11 cellular contexts compared by ENCODE assay signal in genomic region chr3:48826451-48826850, GRCh38. TPM values are rescaled to one million over a fixed set of nuclear protein-coding genes. Genes with fewer than 3 reads are reported as not detected.
A peak's percentile ranks its signal among the peaks of the same experiment; 100 is the strongest.
DNase-seq lines count a peak whose midpoint lies in the region; ATAC-seq and TF ChIP-seq lines count a peak whose summit lies in the region.
"Had no signal": no experiment of that assay in that cellular context is flagged by ENCODE, and none has a peak within 500 bp of the region (broad histone marks: within the 10 kb centered on the region; RNA-seq: fewer than 3 reads in every experiment).

No MANE protein-coding gene starts in this region.

- BruUV-seq in Calu3 (replicated peaks; lab: Mats Ljungman, UMichigan) = no TSS peak

- H3K36me3 ChIP-seq in GM23248 (ENCODE audit: low read depth) = no peaks in the 10 kb centered on the region

- no peaks in the 10 kb centered on the region for H3K9me2 ChIP-seq in GM23248 (ENCODE audit: insufficient read depth)

- H3K27ac Mint-ChIP-seq in Calu3 (ENCODE audit: unreplicated experiment) = no peak overlapping the region

- WGBS in GM23248 (ENCODE audit: low coverage in 1 of 2, low lambda C conversion rate in 2 of 2, missing lambda C conversion rate in 2 of 2), 2 experiments = 8 to 9% methylated on average over 2 of the region's 2 CpGs

- H3K4me1 ChIP-seq in GM23248 (ENCODE audit: insufficient read depth) = peaks cover 19% of the 10 kb centered on the region

- no peaks in the 10 kb centered on the region for H3K36me3 Mint-ChIP-seq in Calu3 (ENCODE audit: insufficient read depth, unreplicated experiment)

- no peaks in the 10 kb centered on the region for H3K27me3 ChIP-seq in GM23248 (replicated peaks; ENCODE audit: insufficient read depth)

- peak overlapping the region; percentile 55 for H3K4me2 ChIP-seq in GM23248 (ENCODE audit: unreplicated experiment)
- H3K4me2 ChIP-seq: smooth muscle cell had no signal

- H3K9ac ChIP-seq in GM23248 = no peak overlapping the region

- peak overlapping the region; percentile 29; the same call in 1 of the 2 replicates for H3K4me3 ChIP-seq in GM23248
- no peak overlapping the region for H3K4me3 ChIP-seq in fibroblast of the aortic adventitia (ENCODE audit: low read depth, low read length)
- H3K4me3 ChIP-seq: smooth muscle cell had no signal

- no peaks in the 10 kb centered on the region for H3K9me3 Mint-ChIP-seq in Calu3 (ENCODE audit: low read depth, unreplicated experiment)

- peak overlapping the region; percentile 27; the same call in 1 of the 2 replicates for H2AFZ ChIP-seq in GM23248

- TF ChIP-seq CTCF in fibroblast of the aortic adventitia (IDR thresholded peaks at IDR 0.05; ENCODE audit: insufficient read depth, low read length) = no peak
- no peak for TF ChIP-seq CTCF in Calu3 (IDR thresholded peaks at IDR 0.05; ENCODE audit: unreplicated experiment)

- ATAC-seq in HG03378 (IDR thresholded peaks at IDR 0.05; ENCODE audit: unreplicated experiment) (no peak), HG03039 (IDR thresholded peaks at IDR 0.05; ENCODE audit: unreplicated experiment) (no peak)

- peak overlapping the region; percentile 66 for H3K27ac ChIP-seq in GM23248

- CTCF ChIA-PET in Calu3 (lab: Charles Lee) = no interaction called here

- no peak overlapping the region for H3K4me3 Mint-ChIP-seq in Calu3 (ENCODE audit: low read depth, unreplicated experiment)

- intact Hi-C loops in Calu3 (cut with micrococcal nuclease; ENCODE audit: unreplicated experiment) = no loop called here

- no peaks in the 10 kb centered on the region for H3K27me3 Mint-ChIP-seq in Calu3 (ENCODE audit: unreplicated experiment)

- in situ Hi-C loops in GM23248 (cut with MboI) = no loop called here

- no peaks in the 10 kb centered on the region for H3K4me1 Mint-ChIP-seq in Calu3 (ENCODE audit: low read depth, unreplicated experiment)

- no peaks in the 10 kb centered on the region for H3K9me3 ChIP-seq in GM23248 (ENCODE audit: low read depth)

- H3K79me2 ChIP-seq in GM23248 (ENCODE audit: insufficient read depth) = peaks cover 94% of the 10 kb centered on the region

- DNase-seq in GM23248 (peak; percentile 95), T1000 (lab: John Stamatoyannopoulos, UW) (peak; percentile 70), fibroblast of the aortic adventitia (ENCODE audit: low read depth) (peak; percentile 97), stromal cell of bone marrow (ENCODE audit: low read depth) (peak; percentile 99), Calu3 (no peak)
- DNase-seq: amygdala, DND-41, NCI-H1694 had no signal

- no peaks in the 10 kb centered on the region for H4K20me1 ChIP-seq in GM23248 (ENCODE audit: insufficient read depth)

- H3F3A ChIP-seq in GM23248 (ENCODE audit: insufficient read depth) = peaks cover 26% of the 10 kb centered on the region

RNA-seq across cellular contexts. Expression of gene PRKAR2A, which starts 21.2 kb away (rescaled TPM):
- 26.8 and 29.3 TPM in 2 replicates for total RNA-seq in GM23248 (2014; rRNA removed; shearing (Covaris generic))
- polyA plus RNA-seq in GM23248 (2016; fragmentation: Nextera tagmentation; extraction: Ambion mirVana) = 11.8 and 12.2 TPM in 2 replicates
- total RNA-seq in fibroblast of the aortic adventitia (ENCODE audit: low replicate concordance) (33.9 and 43.4 TPM in 2 replicates), Calu3 (2022) (39.0 and 48.0 TPM in 2 replicates)
